In the genomic region with DNA sequence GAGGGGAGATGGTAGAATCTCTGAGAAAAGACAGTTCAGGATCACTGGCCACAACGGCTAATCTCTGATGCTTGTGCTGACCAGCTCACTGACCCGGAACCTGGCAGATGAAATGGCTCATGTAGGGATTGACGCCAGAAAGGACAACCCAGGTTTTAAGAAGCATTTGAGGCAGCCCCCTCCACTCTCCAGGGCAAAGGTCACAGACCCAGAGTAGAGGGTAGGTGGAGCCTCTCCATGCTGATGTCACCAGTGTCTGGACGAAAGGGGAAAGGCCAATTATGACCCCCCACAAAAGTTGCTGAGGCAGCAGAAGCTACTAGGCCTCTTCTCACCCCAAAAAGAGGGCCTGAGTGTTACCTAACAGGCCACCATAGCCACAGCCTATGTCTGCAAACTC, we compare ENCODE assay signal across 1 cellular context.
TF ChIP-seq lines count a peak whose summit lies in the region.

No MANE protein-coding gene starts in this region.

TF ChIP-seq in A549, 52 proteins besides CTCF, POLR2A, EP300 and RAD21:
- TF ChIP-seq, protein P1, sequence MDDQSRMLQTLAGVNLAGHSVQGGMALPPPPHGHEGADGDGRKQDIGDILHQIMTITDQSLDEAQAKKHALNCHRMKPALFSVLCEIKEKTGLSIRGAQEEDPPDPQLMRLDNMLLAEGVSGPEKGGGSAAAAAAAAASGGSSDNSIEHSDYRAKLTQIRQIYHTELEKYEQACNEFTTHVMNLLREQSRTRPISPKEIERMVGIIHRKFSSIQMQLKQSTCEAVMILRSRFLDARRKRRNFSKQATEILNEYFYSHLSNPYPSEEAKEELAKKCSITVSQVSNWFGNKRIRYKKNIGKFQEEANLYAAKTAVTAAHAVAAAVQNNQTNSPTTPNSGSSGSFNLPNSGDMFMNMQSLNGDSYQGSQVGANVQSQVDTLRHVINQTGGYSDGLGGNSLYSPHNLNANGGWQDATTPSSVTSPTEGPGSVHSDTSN (IDR thresholded peaks at IDR 0.05): no peak
- TF ChIP-seq MAFK (IDR thresholded peaks at IDR 0.05; ENCODE audit: partially characterized antibody): peak; percentile 93
